ENCODE assay signal across 8 cellular contexts in genomic region chr7:43869898-43870240, GRCh38. TPM values are rescaled to one million over a fixed set of nuclear protein-coding genes. Genes with fewer than 3 reads are reported as not detected.
A peak's percentile ranks its signal among the peaks of the same experiment; 100 is the strongest.
DNase-seq lines count a peak whose midpoint lies in the region; ATAC-seq and TF ChIP-seq lines count a peak whose summit lies in the region.

No MANE protein-coding gene starts in this region.

- peaks cover 29 to 37% (median 36%) of the 10 kb centered on the region in 3 donors for H3K4me1 ChIP-seq in skeletal muscle tissue (ENCODE audit: control insufficient read depth in 3 of 3, insufficient read depth in 3 of 3, low read length in 3 of 3)

- WGBS in adipose tissue, 3 donors, result 31 to 53% (median 32%) methylated on average over 12 of the region's 12 CpGs

- H3K9ac ChIP-seq in skeletal muscle tissue (ENCODE audit: low read depth in 1 of 3, low read length in 3 of 3), result peak overlapping the region; percentile 87 to 90 (median 90)

- no peaks in the 10 kb centered on the region for H3K27me3 ChIP-seq in skeletal muscle tissue (ENCODE audit: control insufficient read depth in 3 of 3, insufficient read depth in 3 of 3, low read length in 3 of 3)

- H3K27ac ChIP-seq in adipose tissue (ENCODE audit: low read depth, low read length) (peak overlapping the region; percentile 36), skeletal muscle tissue (ENCODE audit: low read depth, low read length) (peak overlapping the region; percentile 89)

- H3K36me3 ChIP-seq in skeletal muscle tissue (ENCODE audit: control insufficient read depth in 3 of 3, insufficient read depth in 3 of 3, low read length in 3 of 3), result peaks cover 10 to 20% (median 19%) of the 10 kb centered on the region in 3 donors

- H3K4me3 ChIP-seq in AG10803 (ENCODE audit: low read length) (peak overlapping the region; percentile 85), skeletal muscle tissue (ENCODE audit: low read length in 3 of 3) (peak overlapping the region; percentile 86 to 90 (median 88))

- DNase-seq in AG10803 (ENCODE audit: low read depth) (peak; percentile 96), LHCN-M2 (ENCODE audit: low read depth) (peak; percentile 93), hepatic stellate cell (ENCODE audit: low spot score) (peak; percentile 90), NCI-H524 treated with DMSO at 0.1 percent for 48 hours (lab: John Stamatoyannopoulos, UW) (no peak), NCI-H2029 treated with DMSO at 0.1 percent for 48 hours (lab: John Stamatoyannopoulos, UW) (no peak)

- TF ChIP-seq CTCF in AG10803 (conservative IDR thresholded peaks at IDR 0.05; ENCODE audit: low read length), result no peak

- H3K9me3 ChIP-seq in skeletal muscle tissue (ENCODE audit: control insufficient read depth in 3 of 3, low read length in 3 of 3), result no peaks in the 10 kb centered on the region

- ATAC-seq in GM19467 (IDR thresholded peaks at IDR 0.05; ENCODE audit: unreplicated experiment), result peak; percentile 1

RNA-seq across cellular contexts. Expression of gene MRPS24, which starts 0.6 kb away (rescaled TPM):
- total RNA-seq in LHCN-M2 (2014; rRNA removed) (153 and 156 TPM in 2 replicates), skeletal muscle tissue (55.8 TPM)
- polyA plus RNA-seq in LHCN-M2 (2012), result 410 TPM
- polyA plus RNA-seq in adipose tissue, result 100 to 1,000 TPM; 119 to 158 (median 129) TPM

RNA-seq across cellular contexts. Expression of gene URGCP, which starts 36.5 kb away (rescaled TPM):
- total RNA-seq in LHCN-M2 (2014; rRNA removed) (30.8 and 32.0 TPM in 2 replicates), skeletal muscle tissue (28.2 TPM)
- polyA plus RNA-seq in LHCN-M2 (2012), result 22.8 TPM
- 10 to 100 TPM in 2 of 3 donors, 1 to 10 TPM in 1; 10.0 to 21.6 (median 20.1) TPM for polyA plus RNA-seq in adipose tissue

RNA-seq across cellular contexts. Expression of gene UBE2D4, which starts 56.4 kb away (rescaled TPM):
- total RNA-seq in LHCN-M2 (2014; rRNA removed) (16.2 and 22.2 TPM in 2 replicates), skeletal muscle tissue (8.9 TPM)
- polyA plus RNA-seq in LHCN-M2 (2012), result 22.9 TPM
- 10 to 100 TPM; 10.3 to 21.4 (median 14.8) TPM for polyA plus RNA-seq in adipose tissue

Comparison
In these comparisons a context has a peak if more than half of its experiments do, and no peak if none do; other contexts are left out.
1. DNase-seq: peak in AG10803 (single experiment), LHCN-M2 (single experiment) and hepatic stellate cell (single experiment); none in NCI-H524 treated with DMSO at 0.1 percent for 48 hours (single experiment) and NCI-H2029 treated with DMSO at 0.1 percent for 48 hours (single experiment).